Comparison of ENCODE assay signal across 8 cellular contexts in genomic region chr9:98808411-98808815, GRCh38. TPM values are rescaled to one million over a fixed set of nuclear protein-coding genes. Genes with fewer than 3 reads are reported as not detected.
A peak's percentile ranks its signal among the peaks of the same experiment; 100 is the strongest.
DNase-seq lines count a peak whose midpoint lies in the region; ATAC-seq, FAIRE-seq and TF ChIP-seq lines count a peak whose summit lies in the region.

No MANE protein-coding gene starts in this region.

- no peak for DNase-seq in CD14-positive monocyte (ENCODE audit: low spot score)
- no peak for DNase-seq in Jurkat, Clone E6-1 (ENCODE audit: low read depth, low spot score)
- DNase-seq in K562 (ENCODE audit: extremely low read depth in 1 of 4, low spot score in 3 of 4) = peak; percentile 61 to 75 (median 64)
- peak; percentile 94 to 95 (median 95) for DNase-seq in mucosa of descending colon
- DNase-seq in 8988T = no peak
- no peak for DNase-seq in HCEC 1CT

- H3K4me1 ChIP-seq in K562 (replicated peaks in 1 of 2; ENCODE audit: control insufficient read depth in 2 of 2, insufficient read depth in 2 of 2, low read length in 2 of 2) (peaks cover 31 to 55% of the 10 kb centered on the region in 2 experiments), mucosa of descending colon (ENCODE audit: low read depth) (peaks cover 35% of the 10 kb centered on the region)

- H4K20me1 ChIP-seq in K562 (replicated peaks; ENCODE audit: control insufficient read depth, insufficient read depth, low read length) = no peaks in the 10 kb centered on the region

- peak overlapping the region; percentile 59 for H3K27ac ChIP-seq in K562 (ENCODE audit: extremely low read depth, low read depth, low read length)

- peak overlapping the region; percentile 11 for H2AFZ ChIP-seq in K562 (ENCODE audit: low read depth, low read length)

- H3K9me1 ChIP-seq in K562 (ENCODE audit: control insufficient read depth, insufficient read depth, low read length) = no peaks in the 10 kb centered on the region

- peak overlapping the region; percentile 81 for H3K4me2 ChIP-seq in K562 (ENCODE audit: insufficient read depth, low read length)

- peaks cover 47% of the 10 kb centered on the region for H3K79me2 ChIP-seq in K562 (ENCODE audit: control insufficient read depth, insufficient read depth, low read length)

- no peaks in the 10 kb centered on the region; the same call in 1 of the 2 replicates for H3K9me3 ChIP-seq in K562 (replicated peaks; ENCODE audit: control insufficient read depth, insufficient read depth, low read depth, low read length)
- H3K9me3 ChIP-seq in mucosa of descending colon = no peaks in the 10 kb centered on the region

- no peaks in the 10 kb centered on the region for H3K27me3 ChIP-seq in K562 (ENCODE audit: control insufficient read depth in 2 of 2, insufficient read depth in 2 of 2, low read length in 2 of 2)

- ATAC-seq in K562 (peak; percentile 58), mucosa of descending colon (peak; percentile 77), GM19324 (IDR thresholded peaks at IDR 0.05; ENCODE audit: low FRiP score, unreplicated experiment) (no peak), GM19397 (IDR thresholded peaks at IDR 0.05; ENCODE audit: unreplicated experiment) (no peak)

- no peak for FAIRE-seq in K562 (lab: Jason Lieb, UNC)

- in situ Hi-C loops in K562 (cut with MboI) = no loop called here

- BruUV-seq in K562 (replicated peaks; lab: Mats Ljungman, UMichigan) = no TSS peak

- peaks cover 0 to 10% (median 1%) of the 10 kb centered on the region in 7 donors for H3K9me3 Mint-ChIP-seq in CD14-positive monocyte

- CTCF ChIA-PET in K562 (lab: Yijun Ruan, JAX; ENCODE audit: low intra/inter-chr PET ratio) = interaction anchor here (0.6 kb wide), 1 partner anchor 8 kb away, joined by 5 read pairs; no protein-coding TSS in a partner anchor

- H3K36me3 Mint-ChIP-seq in CD14-positive monocyte = peaks cover 3 to 7% of the 10 kb centered on the region in 2 donors

- H3K36me3 ChIP-seq in K562 (ENCODE audit: control insufficient read depth, insufficient read depth, low read length) = peaks cover 12% of the 10 kb centered on the region; the same call in 2 of the 3 replicates
- H3K36me3 ChIP-seq in mucosa of descending colon (ENCODE audit: low read depth) = no peaks in the 10 kb centered on the region

- no peak for TF ChIP-seq EP300 in K562 (IDR thresholded peaks at IDR 0.05; ENCODE audit: low read length)

- H3K27ac Mint-ChIP-seq in CD14-positive monocyte = peak overlapping the region in 2 of 7 donors; percentile 30 to 34

- H3K4me3 ChIP-seq in Jurkat, Clone E6-1 (ENCODE audit: low read length) = peak overlapping the region; percentile 69
- H3K4me3 ChIP-seq in K562 = peak overlapping the region; percentile 66
- H3K4me3 ChIP-seq in mucosa of descending colon = peak overlapping the region; percentile 49

- peak overlapping the region; percentile 80 to 94 for H3K4me3 Mint-ChIP-seq in CD14-positive monocyte

- no peak for TF ChIP-seq RAD21 in K562 (CRISPR knock-in tag; conservative IDR thresholded peaks at IDR 0.05 in 1 of 2, IDR thresholded peaks at IDR 0.05 in 1 of 2)

- 7% methylated on average over 17 of the region's 17 CpGs for WGBS in K562 (ENCODE audit: insufficient coverage, low coverage, missing lambda C conversion rate)

- peaks cover 42% of the 10 kb centered on the region for H3K4me1 Mint-ChIP-seq in CD14-positive monocyte

- peak overlapping the region; percentile 60 to 94 for H3K9ac ChIP-seq in K562 (ENCODE audit: insufficient read depth in 1 of 2, low read depth in 2 of 2, low read length in 2 of 2)

- intact Hi-C loops in CD14-positive monocyte (cut with micrococcal nuclease) (no loop called here), K562 (cut with micrococcal nuclease) (loop anchor here (1.0 to 5.0 kb wide), 4 partner anchors 25 to 269 kb away; no protein-coding TSS in a partner anchor), mucosa of descending colon (cut with DNase I, micrococcal nuclease) (no loop called here)

- TF ChIP-seq POLR2A in K562 (conservative IDR thresholded peaks at IDR 0.05) = no peak

- POLR2A ChIA-PET in K562 (lab: Yijun Ruan, JAX) = interaction anchor here (0.6 to 2.3 kb wide), 10 partner anchors 9 to 1212 kb away, joined by 3 to 8 read pairs (median 4); partner anchors contain the start of gene ANKS6

- peaks cover 25 to 53% (median 33%) of the 10 kb centered on the region in 3 donors for H3K27me3 Mint-ChIP-seq in CD14-positive monocyte (ENCODE audit: low read depth in 3 of 3)

- no peak for TF ChIP-seq CTCF in CD14-positive monocyte (IDR thresholded peaks at IDR 0.05)
- TF ChIP-seq CTCF in K562 (IDR thresholded peaks at IDR 0.05 in 2 of 3, conservative IDR thresholded peaks at IDR 0.05 in 1 of 3; ENCODE audit: insufficient read depth in 2 of 3, low read depth in 1 of 3, low read length in 3 of 3) = no peak
- TF ChIP-seq CTCF in mucosa of descending colon (IDR thresholded peaks at IDR 0.05) = no peak

TF ChIP-seq in K562, 482 proteins besides CTCF, POLR2A, EP300 and RAD21 (continues in another document):
- TF ChIP-seq E2F6 (IDR thresholded peaks at IDR 0.05; ENCODE audit: borderline replicate concordance in 1 of 2, extremely low read depth in 1 of 2, insufficient read depth in 1 of 2, insufficient read length in 1 of 2, low read depth in 1 of 2, low read length in 1 of 2, poor library complexity in 1 of 2, severe bottlenecking in 1 of 2) (peak; percentile 51 to 86), YY1 (IDR thresholded peaks at IDR 0.05; ENCODE audit: borderline replicate concordance in 1 of 3, control insufficient read depth in 1 of 3, extremely low read depth in 1 of 3, insufficient read depth in 3 of 3, insufficient read length in 1 of 3, insufficient replicate concordance in 2 of 3, low read depth in 1 of 3, low read length in 2 of 3) (peak in 2 of 3 experiments; percentile 12 to 33), HDAC2 (IDR thresholded peaks at IDR 0.05) (0 out of 2 replicates have a peak, but pooled peaks have one; percentile 8), RBFOX2 (IDR thresholded peaks at IDR 0.05; ENCODE audit: low read depth, low read length) (peak; percentile 41; the same call in 1 of the 2 replicates), EGR1 (conservative IDR thresholded peaks at IDR 0.05) (peak; percentile 51), NUFIP1 (IDR thresholded peaks at IDR 0.05; ENCODE audit: partially characterized antibody) (no peak), CREM (IDR thresholded peaks at IDR 0.05; ENCODE audit: low read depth) (0 out of 2 replicates have a peak, but pooled peaks have one; percentile 13), EHMT2 (IDR thresholded peaks at IDR 0.05) (no peak), CREB1 (IDR thresholded peaks at IDR 0.05) (no peak), CREB1 (CRISPR knock-in tag; IDR thresholded peaks at IDR 0.05) (0 out of 2 replicates have a peak, but pooled peaks have one; percentile 3)

RNA-seq across cellular contexts. Expression of gene GALNT12, which starts 0.9 kb away (rescaled TPM):
- polyA plus RNA-seq in CD14-positive monocyte = not detected
- polyA plus RNA-seq in Jurkat, Clone E6-1 (2012; ENCODE audit: insufficient read depth, insufficient read length) = 27.5 TPM
- total RNA-seq in K562 (2011; cell fraction: chromatin; rRNA removed; ENCODE audit: low replicate concordance) = 99.2 and 173 TPM in 2 replicates
- 75.7 and 81.2 TPM in 2 replicates for total RNA-seq in K562 (2011; cell fraction: nucleolus; rRNA removed)
- total RNA-seq in K562 (2011; cell fraction: nucleoplasm; rRNA removed) = 101 and 122 TPM in 2 replicates
- 36.3 and 39.1 TPM in 2 replicates for total RNA-seq in K562 (2014; rRNA removed)
- total RNA-seq in K562 (2014; rRNA removed; fragmentation: Illumina TruSeq; extraction: Trizol) = 44.2 and 51.1 TPM in 2 replicates
- total RNA-seq in K562 (2015; rRNA removed; fragmentation: Illumina TruSeq; extraction: Trizol) = 43.6 and 46.8 TPM in 2 replicates
- total RNA-seq in K562 (2021) = 38.1 and 39.3 TPM in 2 replicates
- 82.9 and 86.6 TPM in 2 replicates for polyA plus RNA-seq in K562 (2011; rRNA removed)
- polyA plus RNA-seq in K562 (2011; cell fraction: cytosol; rRNA removed) = 28.4 and 41.1 TPM in 2 replicates
- polyA plus RNA-seq in K562 (2011; cell fraction: nucleus; rRNA removed) = 163 and 207 TPM in 2 replicates
- 37.8 and 58.5 TPM in 2 replicates for polyA plus RNA-seq in K562 (2012)
- polyA plus RNA-seq in K562 (2014; fragmentation: Illumina TruSeq; extraction: Trizol) = 42.4 and 45.3 TPM in 2 replicates
- polyA plus RNA-seq in K562 (2014; fragmentation: Nextera tagmentation; extraction: Ambion mirVana) = 10 to 100 TPM; 29.7 to 33.7 TPM
- 45.6 and 49.4 TPM in 2 replicates for polyA plus RNA-seq in K562 (2014; rRNA removed)
- 35.3 and 36.9 TPM in 2 replicates for polyA minus RNA-seq in K562 (2011; rRNA and poly(A)+ RNA removed)
- 12.0 and 15.8 TPM in 2 replicates for polyA minus RNA-seq in K562 (2011; cell fraction: cytosol; rRNA and poly(A)+ RNA removed)
- 32.7 and 49.1 TPM in 2 replicates for polyA minus RNA-seq in K562 (2011; cell fraction: nucleus; rRNA and poly(A)+ RNA removed)
- total RNA-seq in mucosa of descending colon = 100 to 1,000 TPM in 2 of 3 donors, 10 to 100 TPM in 1; 54.6 to 139 (median 121) TPM

RNA-seq across cellular contexts. Expression of gene ANKS6, which starts 12.1 kb away (rescaled TPM):
- polyA plus RNA-seq in CD14-positive monocyte (under 1 TPM; 0.20 to 0.56 TPM), K562 (2011; rRNA removed) (46.5 and 50.7 TPM in 2 replicates), K562 (2014; fragmentation: Illumina TruSeq; extraction: Trizol) (36.9 and 41.8 TPM in 2 replicates), K562 (2014; fragmentation: Nextera tagmentation; extraction: Ambion mirVana) (10 to 100 TPM in 1 of 2 experiments, 1 to 10 TPM in 1; 9.9 to 11.8 TPM), K562 (2014; rRNA removed) (68.8 and 74.3 TPM in 2 replicates)
- polyA plus RNA-seq in Jurkat, Clone E6-1 (2012; ENCODE audit: insufficient read depth, insufficient read length) = 37.8 TPM
- 68.9 and 115 TPM in 2 replicates for total RNA-seq in K562 (2011; cell fraction: chromatin; rRNA removed; ENCODE audit: low replicate concordance)
- total RNA-seq in K562 (2011; cell fraction: nucleolus; rRNA removed) = 69.9 and 73.9 TPM in 2 replicates
- 65.8 and 76.9 TPM in 2 replicates for total RNA-seq in K562 (2011; cell fraction: nucleoplasm; rRNA removed)
- total RNA-seq in K562 (2014; rRNA removed) (46.3 and 64.7 TPM in 2 replicates), K562 (2014; rRNA removed; fragmentation: Illumina TruSeq; extraction: Trizol) (25.4 and 28.5 TPM in 2 replicates), K562 (2015; rRNA removed; fragmentation: Illumina TruSeq; extraction: Trizol) (30.1 and 31.9 TPM in 2 replicates), K562 (2021) (72.2 and 74.5 TPM in 2 replicates), mucosa of descending colon (10 to 100 TPM; 16.6 to 23.4 (median 22.4) TPM)
- polyA plus RNA-seq in K562 (2011; cell fraction: cytosol; rRNA removed) = 43.5 and 86.7 TPM in 2 replicates
- polyA plus RNA-seq in K562 (2011; cell fraction: nucleus; rRNA removed) = 120 and 181 TPM in 2 replicates
- polyA plus RNA-seq in K562 (2012) = 43.7 and 44.2 TPM in 2 replicates
- polyA minus RNA-seq in K562 (2011; rRNA and poly(A)+ RNA removed) = 27.0 and 35.5 TPM in 2 replicates
- polyA minus RNA-seq in K562 (2011; cell fraction: cytosol; rRNA and poly(A)+ RNA removed) = 29.9 and 31.2 TPM in 2 replicates
- 31.0 and 35.3 TPM in 2 replicates for polyA minus RNA-seq in K562 (2011; cell fraction: nucleus; rRNA and poly(A)+ RNA removed)

Comparison
In these comparisons a context has a peak if more than half of its experiments do, and no peak if none do; other contexts are left out.
1. DNase-seq: peak in K562 (4 of 4) and mucosa of descending colon (3 of 3); none in CD14-positive monocyte (single experiment), Jurkat, Clone E6-1 (single experiment), 8988T (single experiment) and HCEC 1CT (single experiment).
2. ATAC-seq: peak in K562 (single experiment) and mucosa of descending colon (single experiment); none in GM19324 (single experiment) and GM19397 (single experiment).
3. Peak in every context shown above with its lines, with median percentiles within 50 percentile points of each other: H3K4me3 ChIP-seq.